Comparison of ENCODE assay signal across 6 cellular contexts in the genomic region with DNA sequence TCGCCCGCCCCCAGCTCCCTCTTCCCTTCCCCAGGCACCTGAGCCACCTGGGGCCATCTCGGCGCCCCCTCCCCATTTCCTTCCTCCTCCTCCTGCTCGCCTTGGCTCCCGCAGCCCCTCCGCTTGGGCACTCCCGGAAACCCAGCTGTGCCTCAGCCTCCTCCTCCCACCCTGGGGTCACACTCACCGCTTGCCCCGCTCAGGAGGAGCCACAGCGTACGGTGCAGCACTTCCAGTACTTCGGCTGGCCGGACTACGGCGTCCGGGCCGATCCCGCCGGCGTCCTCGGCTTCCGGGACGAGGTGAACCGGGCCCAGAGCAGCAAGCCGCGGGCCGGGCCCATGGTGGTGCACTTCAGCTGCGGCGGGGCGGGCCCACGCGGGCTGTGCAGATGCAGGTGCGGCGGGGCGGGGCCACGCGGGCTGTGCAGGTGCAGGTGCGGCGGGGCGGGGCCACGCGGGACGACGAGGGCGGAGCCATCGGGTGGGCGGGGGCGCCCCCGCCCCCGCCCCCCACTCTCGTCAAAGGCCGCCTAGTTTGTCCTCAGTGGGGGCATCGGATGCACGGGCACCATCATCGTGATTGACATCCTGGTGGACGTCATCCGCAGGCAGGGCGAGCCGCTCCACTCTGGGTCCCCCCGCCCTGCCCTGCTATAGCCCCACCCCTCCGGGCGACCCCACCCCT. TPM values are rescaled to one million over a fixed set of nuclear protein-coding genes. Genes with fewer than 3 reads are reported as not detected.
DNase-seq lines count a peak whose midpoint lies in the region; ATAC-seq and TF ChIP-seq lines count a peak whose summit lies in the region.

No MANE protein-coding gene starts in this region.

- H3K4me3 Mint-ChIP-seq in CD4-positive, alpha-beta T cell: peak overlapping the region; percentile 78
- H3K4me3 Mint-ChIP-seq in activated naive CD8-positive, alpha-beta T cell treated with anti-CD3 and anti-CD28 coated beads, Interleukin-2, amount 10 ng/mL, durations not matched to agents 7 days and 5 days: peak overlapping the region; percentile 83
- H3K4me3 Mint-ChIP-seq in natural killer cell treated with Interleukin-12 subunit alpha and Interleukin-12 subunit beta and Interleukin-15 and Interleukin-18, amount 100 ng/mL, for 72 hours: peak overlapping the region; percentile 58

- no peaks in the 10 kb centered on the region for H3K36me3 ChIP-seq in MM.1S (replicated peaks; ENCODE audit: insufficient read depth, low read length)
- H3K36me3 ChIP-seq in GM23248 (ENCODE audit: low read depth): no peaks in the 10 kb centered on the region

- H3F3A ChIP-seq in MM.1S (ENCODE audit: insufficient read depth, low read length) (no peaks in the 10 kb centered on the region), GM23248 (ENCODE audit: insufficient read depth) (no peaks in the 10 kb centered on the region)

- H3K27ac Mint-ChIP-seq in CD4-positive, alpha-beta T cell: peak overlapping the region; percentile 78
- H3K27ac Mint-ChIP-seq in activated naive CD8-positive, alpha-beta T cell treated with anti-CD3 and anti-CD28 coated beads, Interleukin-2, amount 10 ng/mL, durations not matched to agents 7 days and 5 days: peak overlapping the region; percentile 58
- no peak overlapping the region for H3K27ac Mint-ChIP-seq in natural killer cell treated with Interleukin-12 subunit alpha and Interleukin-12 subunit beta and Interleukin-15 and Interleukin-18, amount 100 ng/mL, for 72 hours

- peak overlapping the region; percentile 34; the same call in 1 of the 2 replicates for H3K4me3 ChIP-seq in MM.1S (ENCODE audit: low read length)
- no peak overlapping the region for H3K4me3 ChIP-seq in GM23248

- in situ Hi-C loops in GM23248 (cut with MboI): no loop called here

- H3K4me1 ChIP-seq in MM.1S (ENCODE audit: low read length): peaks cover 4% of the 10 kb centered on the region; the same call in 1 of the 2 replicates
- no peaks in the 10 kb centered on the region for H3K4me1 ChIP-seq in GM23248 (ENCODE audit: insufficient read depth)

- no peaks in the 10 kb centered on the region for H3K9me2 ChIP-seq in MM.1S (replicated peaks; ENCODE audit: insufficient read depth, low read length)
- H3K9me2 ChIP-seq in GM23248 (ENCODE audit: insufficient read depth): no peaks in the 10 kb centered on the region

- peak; percentile 28 to 72 (median 54) for DNase-seq in CD4-positive, alpha-beta T cell
- DNase-seq in MM.1S: peak; percentile 50
- peak; percentile 68 for DNase-seq in activated naive CD8-positive, alpha-beta T cell treated with anti-CD3 and anti-CD28 coated beads, Interleukin-2, amount 10 ng/mL, durations not matched to agents 7 days and 5 days
- no peak for DNase-seq in natural killer cell treated with Interleukin-12 subunit alpha and Interleukin-12 subunit beta and Interleukin-15 and Interleukin-18, amount 100 ng/mL, for 72 hours (ENCODE audit: low spot score)
- DNase-seq in GM23248: no peak

- 7 to 8% methylated on average over 30 to 57 of the region's 63 CpGs for WGBS in GM23248 (ENCODE audit: low coverage in 1 of 2, low lambda C conversion rate in 2 of 2, missing lambda C conversion rate in 2 of 2), 2 experiments

- H4K20me1 ChIP-seq in MM.1S (ENCODE audit: insufficient read depth, low read length) (no peaks in the 10 kb centered on the region), GM23248 (ENCODE audit: insufficient read depth) (no peaks in the 10 kb centered on the region)

- H3K9ac ChIP-seq in MM.1S (ENCODE audit: low read length) (no peak overlapping the region), GM23248 (no peak overlapping the region)

- intact Hi-C loops in CD4-positive, alpha-beta T cell (cut with DNase I, micrococcal nuclease): loop anchor here (1.0 to 10.0 kb wide), 5 partner anchors 28 to 164 kb away; partner anchors contain the start of gene C1orf159 (in 1 of the 2)

- peaks cover 4% of the 10 kb centered on the region for H3K27me3 Mint-ChIP-seq in CD4-positive, alpha-beta T cell
- no peaks in the 10 kb centered on the region for H3K27me3 Mint-ChIP-seq in activated naive CD8-positive, alpha-beta T cell treated with anti-CD3 and anti-CD28 coated beads, Interleukin-2, amount 10 ng/mL, durations not matched to agents 7 days and 5 days
- no peaks in the 10 kb centered on the region for H3K27me3 Mint-ChIP-seq in natural killer cell treated with Interleukin-12 subunit alpha and Interleukin-12 subunit beta and Interleukin-15 and Interleukin-18, amount 100 ng/mL, for 72 hours

- no peaks in the 10 kb centered on the region for H3K36me3 Mint-ChIP-seq in CD4-positive, alpha-beta T cell (ENCODE audit: low read depth)
- no peaks in the 10 kb centered on the region for H3K36me3 Mint-ChIP-seq in activated naive CD8-positive, alpha-beta T cell treated with anti-CD3 and anti-CD28 coated beads, Interleukin-2, amount 10 ng/mL, durations not matched to agents 7 days and 5 days
- no peaks in the 10 kb centered on the region for H3K36me3 Mint-ChIP-seq in natural killer cell treated with Interleukin-12 subunit alpha and Interleukin-12 subunit beta and Interleukin-15 and Interleukin-18, amount 100 ng/mL, for 72 hours

- no peak for TF ChIP-seq CTCF in CD4-positive, alpha-beta T cell (IDR thresholded peaks at IDR 0.05)
- TF ChIP-seq CTCF in MM.1S (IDR thresholded peaks at IDR 0.05; ENCODE audit: low read length): no peak

- H3K4me2 ChIP-seq in MM.1S (ENCODE audit: low read depth, low read length) (peak overlapping the region; percentile 62), GM23248 (ENCODE audit: unreplicated experiment) (no peak overlapping the region)

- POLR2A ChIA-PET in CD4-positive, alpha-beta T cell (lab: Charles Lee): interaction anchor here (0.8 kb wide), 1 partner anchor 11 kb away, joined by 3 read pairs; no protein-coding TSS in a partner anchor
- POLR2A ChIA-PET in activated naive CD8-positive, alpha-beta T cell treated with anti-CD3 and anti-CD28 coated beads, Interleukin-2, amount 10 ng/mL, durations not matched to agents 7 days and 5 days (lab: Charles Lee): interaction anchor here (1.2 to 1.5 kb wide), 3 partner anchors 11 to 55 kb away, joined by 3 to 6 read pairs (median 3); partner anchors contain the start of gene ISG15

- peak; percentile 68 for ATAC-seq in CD4-positive, alpha-beta T cell (ENCODE audit: poor library complexity)
- peak; percentile 17 for ATAC-seq in activated naive CD8-positive, alpha-beta T cell treated with anti-CD3 and anti-CD28 coated beads, Interleukin-2, amount 10 ng/mL, durations not matched to agents 7 days and 5 days (ENCODE audit: low read depth)
- ATAC-seq in natural killer cell treated with Interleukin-12 subunit alpha and Interleukin-12 subunit beta and Interleukin-15 and Interleukin-18, amount 100 ng/mL, for 72 hours: peak; percentile 0
- ATAC-seq in GM19035 (IDR thresholded peaks at IDR 0.05; ENCODE audit: unreplicated experiment): no peak

- H3K4me1 Mint-ChIP-seq in CD4-positive, alpha-beta T cell (ENCODE audit: low read depth): no peaks in the 10 kb centered on the region
- peaks cover 3% of the 10 kb centered on the region for H3K4me1 Mint-ChIP-seq in activated naive CD8-positive, alpha-beta T cell treated with anti-CD3 and anti-CD28 coated beads, Interleukin-2, amount 10 ng/mL, durations not matched to agents 7 days and 5 days
- peaks cover 7 to 11% of the 10 kb centered on the region in 2 donors for H3K4me1 Mint-ChIP-seq in natural killer cell treated with Interleukin-12 subunit alpha and Interleukin-12 subunit beta and Interleukin-15 and Interleukin-18, amount 100 ng/mL, for 72 hours (ENCODE audit: low read depth in 2 of 2)

- no peak overlapping the region for H3K27ac ChIP-seq in CD4-positive, alpha-beta T cell (ENCODE audit: low read depth, low read length)
- H3K27ac ChIP-seq in MM.1S (ENCODE audit: low read length) (no peak overlapping the region), GM23248 (no peak overlapping the region)

- H2AFZ ChIP-seq in MM.1S (ENCODE audit: low read length) (no peak overlapping the region), GM23248 (no peak overlapping the region)

- H3K9me3 ChIP-seq in CD4-positive, alpha-beta T cell (ENCODE audit: control insufficient read depth, low read length): no peaks in the 10 kb centered on the region
- H3K9me3 ChIP-seq in MM.1S (replicated peaks; ENCODE audit: insufficient read depth, low read length) (no peaks in the 10 kb centered on the region), GM23248 (ENCODE audit: low read depth) (no peaks in the 10 kb centered on the region)

- no peaks in the 10 kb centered on the region for H3K9me3 Mint-ChIP-seq in CD4-positive, alpha-beta T cell
- H3K9me3 Mint-ChIP-seq in activated naive CD8-positive, alpha-beta T cell treated with anti-CD3 and anti-CD28 coated beads, Interleukin-2, amount 10 ng/mL, durations not matched to agents 7 days and 5 days: no peaks in the 10 kb centered on the region
- H3K9me3 Mint-ChIP-seq in natural killer cell treated with Interleukin-12 subunit alpha and Interleukin-12 subunit beta and Interleukin-15 and Interleukin-18, amount 100 ng/mL, for 72 hours: no peaks in the 10 kb centered on the region

- no peaks in the 10 kb centered on the region for H3K79me2 ChIP-seq in MM.1S (ENCODE audit: low read length)
- no peaks in the 10 kb centered on the region for H3K79me2 ChIP-seq in GM23248 (ENCODE audit: insufficient read depth)

- peaks cover 8% of the 10 kb centered on the region for H3K27me3 ChIP-seq in CD4-positive, alpha-beta T cell (ENCODE audit: control insufficient read depth, insufficient read depth, low read length)
- H3K27me3 ChIP-seq in MM.1S (replicated peaks; ENCODE audit: insufficient read depth, low read length): peaks cover 77% of the 10 kb centered on the region
- H3K27me3 ChIP-seq in GM23248 (replicated peaks; ENCODE audit: insufficient read depth): no peaks in the 10 kb centered on the region

- CTCF ChIA-PET in CD4-positive, alpha-beta T cell (lab: Charles Lee): no interaction called here

RNA-seq across cellular contexts. Expression of gene RNF223, which starts 5.6 kb away (rescaled TPM):
- total RNA-seq in CD4-positive, alpha-beta T cell: not detected
- not detected for total RNA-seq in activated naive CD8-positive, alpha-beta T cell treated with anti-CD3 and anti-CD28 coated beads, Interleukin-2, amount 10 ng/mL, durations not matched to agents 7 days and 5 days
- not detected for total RNA-seq in natural killer cell treated with Interleukin-12 subunit alpha and Interleukin-12 subunit beta and Interleukin-15 and Interleukin-18, amount 100 ng/mL, for 72 hours
- not detected in 2 replicates for total RNA-seq in GM23248 (2014; rRNA removed; shearing (Covaris generic))
- not detected in 2 replicates for polyA plus RNA-seq in GM23248 (2016; fragmentation: Nextera tagmentation; extraction: Ambion mirVana)

RNA-seq across cellular contexts. Expression of gene C1orf159, which starts 47.4 kb away (rescaled TPM):
- total RNA-seq in CD4-positive, alpha-beta T cell: 10 to 100 TPM; 11.1 to 11.3 TPM
- total RNA-seq in activated naive CD8-positive, alpha-beta T cell treated with anti-CD3 and anti-CD28 coated beads, Interleukin-2, amount 10 ng/mL, durations not matched to agents 7 days and 5 days: 10 to 100 TPM; 22.7 to 23.0 TPM
- total RNA-seq in natural killer cell treated with Interleukin-12 subunit alpha and Interleukin-12 subunit beta and Interleukin-15 and Interleukin-18, amount 100 ng/mL, for 72 hours: 10 to 100 TPM; 18.6 to 37.1 TPM
- 5.2 and 13.1 TPM in 2 replicates for total RNA-seq in GM23248 (2014; rRNA removed; shearing (Covaris generic))
- polyA plus RNA-seq in GM23248 (2016; fragmentation: Nextera tagmentation; extraction: Ambion mirVana): 11.0 and 11.4 TPM in 2 replicates

RNA-seq across cellular contexts. Expression of gene AGRN, which starts 48.6 kb away (rescaled TPM):
- total RNA-seq in CD4-positive, alpha-beta T cell: 1 to 10 TPM; 1.5 to 2.0 TPM
- total RNA-seq in activated naive CD8-positive, alpha-beta T cell treated with anti-CD3 and anti-CD28 coated beads, Interleukin-2, amount 10 ng/mL, durations not matched to agents 7 days and 5 days: 10 to 100 TPM; 18.8 to 19.3 TPM
- total RNA-seq in natural killer cell treated with Interleukin-12 subunit alpha and Interleukin-12 subunit beta and Interleukin-15 and Interleukin-18, amount 100 ng/mL, for 72 hours: 1 to 10 TPM; 9.3 to 9.4 TPM
- total RNA-seq in GM23248 (2014; rRNA removed; shearing (Covaris generic)): 43.2 and 55.1 TPM in 2 replicates
- polyA plus RNA-seq in GM23248 (2016; fragmentation: Nextera tagmentation; extraction: Ambion mirVana): 1.4 and 1.8 TPM in 2 replicates

RNA-seq across cellular contexts. Expression of gene ISG15, which starts 55.2 kb away (rescaled TPM):
- 10 to 100 TPM; 38.0 to 38.9 TPM for total RNA-seq in CD4-positive, alpha-beta T cell
- 100 to 1,000 TPM; 425 to 457 TPM for total RNA-seq in activated naive CD8-positive, alpha-beta T cell treated with anti-CD3 and anti-CD28 coated beads, Interleukin-2, amount 10 ng/mL, durations not matched to agents 7 days and 5 days
- 10 to 100 TPM; 15.2 to 44.3 TPM for total RNA-seq in natural killer cell treated with Interleukin-12 subunit alpha and Interleukin-12 subunit beta and Interleukin-15 and Interleukin-18, amount 100 ng/mL, for 72 hours
- total RNA-seq in GM23248 (2014; rRNA removed; shearing (Covaris generic)): 41.2 and 49.1 TPM in 2 replicates
- 77.0 and 85.7 TPM in 2 replicates for polyA plus RNA-seq in GM23248 (2016; fragmentation: Nextera tagmentation; extraction: Ambion mirVana)

Comparison
In these comparisons a context has a peak if more than half of its experiments do, and no peak if none do; other contexts are left out.
1. DNase-seq: peak in CD4-positive, alpha-beta T cell (10 of 10), MM.1S (single experiment) and activated naive CD8-positive, alpha-beta T cell treated with anti-CD3 and anti-CD28 coated beads, Interleukin-2, amount 10 ng/mL, durations not matched to agents 7 days and 5 days (single experiment); none in natural killer cell treated with Interleukin-12 subunit alpha and Interleukin-12 subunit beta and Interleukin-15 and Interleukin-18, amount 100 ng/mL, for 72 hours (single experiment) and GM23248 (single experiment).
2. H3K27ac Mint-ChIP-seq: peak in CD4-positive, alpha-beta T cell (single experiment) and activated naive CD8-positive, alpha-beta T cell treated with anti-CD3 and anti-CD28 coated beads, Interleukin-2, amount 10 ng/mL, durations not matched to agents 7 days and 5 days (single experiment); none in natural killer cell treated with Interleukin-12 subunit alpha and Interleukin-12 subunit beta and Interleukin-15 and Interleukin-18, amount 100 ng/mL, for 72 hours (0 of 2).
3. Peak in every context shown above with its lines, with median percentiles within 50 percentile points of each other: H3K4me3 Mint-ChIP-seq.